In genomic region chr9:124371183-124371582, GRCh38 we compare ENCODE assay signal across 19 cellular contexts. TPM values are rescaled to one million over a fixed set of nuclear protein-coding genes. Genes with fewer than 3 reads are reported as not detected.
DNase-seq lines count a peak whose midpoint lies in the region; ATAC-seq and TF ChIP-seq lines count a peak whose summit lies in the region.
"Had no signal": no experiment of that assay in that cellular context is flagged by ENCODE, and none has a peak within 500 bp of the region (broad histone marks: within the 10 kb centered on the region; RNA-seq: fewer than 3 reads in every experiment).

No MANE protein-coding gene starts in this region.

- in situ Hi-C loops in IMR-90 (cut with MboI; ENCODE audit: low sequenced_read_pairs) = no loop called here

- intact Hi-C loops in IMR-90 (cut with micrococcal nuclease) = no loop called here

- TF ChIP-seq RAD21 in IMR-90 (IDR thresholded peaks at IDR 0.05; ENCODE audit: low read length) = no peak

- H4K8ac ChIP-seq in IMR-90 (ENCODE audit: low read depth in 2 of 2, low read length in 2 of 2) = no peak overlapping the region

- H3K27ac Mint-ChIP-seq in endothelial cell (ENCODE audit: unreplicated experiment) = peak overlapping the region; percentile 22
- H3K27ac Mint-ChIP-seq in activated T-cell treated with anti-CD3 and anti-CD28 coated beads, Interleukin-2, amount 50 U/mL, for 24 hours = no peak overlapping the region
- H3K27ac Mint-ChIP-seq: T-helper 17 cell had no signal

- no peak overlapping the region for H2BK20ac ChIP-seq in IMR-90 (ENCODE audit: low read depth, low read length)

- no peak overlapping the region for H2AK9ac ChIP-seq in IMR-90 (replicated peaks; ENCODE audit: low read depth, low read length, poor library complexity)

- H3K4me1 ChIP-seq in IMR-90 (ENCODE audit: control insufficient read depth, insufficient read depth, low read length) = peaks cover 14% of the 10 kb centered on the region
- H3K4me1 ChIP-seq: Peyer's patch had no signal

- peaks cover 28% of the 10 kb centered on the region for H3K4me1 Mint-ChIP-seq in endothelial cell (ENCODE audit: unreplicated experiment)
- peaks cover 70% of the 10 kb centered on the region for H3K4me1 Mint-ChIP-seq in activated T-cell treated with anti-CD3 and anti-CD28 coated beads, Interleukin-2, amount 50 U/mL, for 24 hours (ENCODE audit: low read depth)

- H3K4ac ChIP-seq in IMR-90 (ENCODE audit: low read depth, low read length) = no peak overlapping the region

- no peak for ATAC-seq in IMR-90 (ENCODE audit: low read depth)
- ATAC-seq: left colon, T-helper 17 cell had no signal

- peaks cover 21% of the 10 kb centered on the region for H3K9me1 ChIP-seq in IMR-90 (ENCODE audit: insufficient read depth, low read length)

- peaks cover 6% of the 10 kb centered on the region for H3K36me3 ChIP-seq in IMR-90 (ENCODE audit: control insufficient read depth, insufficient read depth, low read length)
- H3K36me3 ChIP-seq: adrenal gland had no signal

- no peak overlapping the region for H2AK5ac ChIP-seq in IMR-90 (ENCODE audit: low read depth, low read length)

- H2BK120ac ChIP-seq in IMR-90 (ENCODE audit: low read depth, low read length) = no peak overlapping the region

- H3K14ac ChIP-seq in IMR-90 (replicated peaks; ENCODE audit: low read depth, low read length) = no peak overlapping the region

- H4K20me1 ChIP-seq in IMR-90 (ENCODE audit: insufficient read depth, low read length) = peaks cover 64% of the 10 kb centered on the region

- no peaks in the 10 kb centered on the region for H3K9me3 ChIP-seq in IMR-90 (ENCODE audit: control insufficient read depth, insufficient read depth, low read length)
- H3K9me3 ChIP-seq: adrenal gland, Peyer's patch had no signal

- dilution Hi-C loops in IMR-90 (cut with HindIII; ENCODE audit: low sequenced_read_pairs, unreplicated experiment) = no loop called here

- H3K18ac ChIP-seq in IMR-90 (ENCODE audit: low read depth, low read length) = no peak overlapping the region

- POLR2A ChIA-PET in IMR-90 (lab: Charles Lee; ENCODE audit: unreplicated experiment) = no interaction called here

- H4K91ac ChIP-seq in IMR-90 (ENCODE audit: insufficient read depth, low read depth, low read length) = no peak overlapping the region

- no peak overlapping the region for H3K23ac ChIP-seq in IMR-90 (ENCODE audit: low read depth, low read length)

- no peak overlapping the region for H2BK5ac ChIP-seq in IMR-90 (ENCODE audit: low read depth, low read length, poor library complexity, severe bottlenecking)

- TF ChIP-seq POLR2A in IMR-90 (IDR thresholded peaks at IDR 0.05; ENCODE audit: low read depth, low read length) = no peak

- CTCF ChIA-PET in IMR-90 (lab: Yijun Ruan, JAX) = no interaction called here

- no TSS peak for BruUV-seq in IMR-90 (replicated peaks; lab: Mats Ljungman, UMichigan)

- TF ChIP-seq CTCF in IMR-90 (conservative IDR thresholded peaks at IDR 0.05; ENCODE audit: low read depth, low read length) = no peak
- TF ChIP-seq CTCF in endothelial cell (IDR thresholded peaks at IDR 0.05; ENCODE audit: unreplicated experiment) = no peak

- no peak overlapping the region for H3K9ac ChIP-seq in IMR-90 (ENCODE audit: low read depth, low read length)

- no peaks in the 10 kb centered on the region for H3K27me3 ChIP-seq in IMR-90 (ENCODE audit: control insufficient read depth, insufficient read depth, low read length)
- H3K27me3 ChIP-seq: adrenal gland, Peyer's patch had no signal

- H3K4me3 Mint-ChIP-seq in endothelial cell (ENCODE audit: unreplicated experiment) = no peak overlapping the region
- no peak overlapping the region for H3K4me3 Mint-ChIP-seq in activated T-cell treated with anti-CD3 and anti-CD28 coated beads, Interleukin-2, amount 50 U/mL, for 24 hours
- H3K4me3 Mint-ChIP-seq: CD4-positive, alpha-beta memory T cell; T-helper 17 cell had no signal

- H3K4me2 ChIP-seq in IMR-90 (ENCODE audit: low read depth, low read length) = no peak overlapping the region

- H2BK15ac ChIP-seq in IMR-90 (ENCODE audit: low read depth, low read length) = no peak overlapping the region

- H4K5ac ChIP-seq in IMR-90 (ENCODE audit: low read depth, low read length) = no peak overlapping the region

- no peaks in the 10 kb centered on the region for H3K27me3 Mint-ChIP-seq in endothelial cell (ENCODE audit: unreplicated experiment)
- H3K27me3 Mint-ChIP-seq in activated T-cell treated with anti-CD3 and anti-CD28 coated beads, Interleukin-2, amount 50 U/mL, for 24 hours = no peaks in the 10 kb centered on the region
- H3K27me3 Mint-ChIP-seq: CD4-positive, alpha-beta memory T cell; T-helper 17 cell had no signal

- no peak overlapping the region for H3K56ac ChIP-seq in IMR-90 (ENCODE audit: extremely low read depth, insufficient read depth, low read length)

- H3K9me3 Mint-ChIP-seq in endothelial cell (ENCODE audit: unreplicated experiment) = no peaks in the 10 kb centered on the region
- no peaks in the 10 kb centered on the region for H3K9me3 Mint-ChIP-seq in activated T-cell treated with anti-CD3 and anti-CD28 coated beads, Interleukin-2, amount 50 U/mL, for 24 hours
- H3K9me3 Mint-ChIP-seq: CD4-positive, alpha-beta memory T cell had no signal

- H2AFZ ChIP-seq in IMR-90 (replicated peaks; ENCODE audit: low read length, poor library complexity) = no peak overlapping the region

- H3K79me1 ChIP-seq in IMR-90 (ENCODE audit: low read depth in 1 of 2, low read length in 2 of 2) = peaks cover 43 to 84% of the 10 kb centered on the region in 2 experiments

- DNase-seq in IMR-90 = peak; percentile 53
- DNase-seq in RPMI7951 (ENCODE audit: low read depth) = peak; percentile 16
- DNase-seq in endothelial cell (ENCODE audit: low spot score) = no peak
- DNase-seq in skeletal muscle cell (ENCODE audit: low read depth) = peak; percentile 40
- no peak for DNase-seq in NCI-H345 (lab: John Stamatoyannopoulos, UW)
- no peak for DNase-seq in activated T-cell treated with anti-CD3 and anti-CD28 coated beads, Interleukin-2, amount 50 U/mL, for 24 hours
- DNase-seq in GM03348 (ENCODE audit: low spot score) = no peak
- DNase-seq: adrenal gland; CD4-positive, alpha-beta memory T cell; hypothalamus; KG1; left colon; NCI-H1694; NCI-H510A treated with DMSO at 0.1 percent for 48 hours; Peyer's patch; posterior cingulate gyrus; substantia nigra; T-helper 17 cell had no signal

- 80% methylated on average over 1 of the region's 4 CpGs; no CpG with 5 or more reads in 1 of the 2 experiments for WGBS in IMR-90 (ENCODE audit: extremely low coverage in 2 of 2, insufficient read length in 1 of 2), 2 experiments

- no peak overlapping the region for H3K27ac ChIP-seq in IMR-90 (ENCODE audit: insufficient read depth, low read length)
- H3K27ac ChIP-seq: adrenal gland, coronary artery, Peyer's patch had no signal

- H3K36me3 Mint-ChIP-seq in endothelial cell (ENCODE audit: low read depth, unreplicated experiment) = peaks cover 7% of the 10 kb centered on the region
- peaks cover 65% of the 10 kb centered on the region for H3K36me3 Mint-ChIP-seq in activated T-cell treated with anti-CD3 and anti-CD28 coated beads, Interleukin-2, amount 50 U/mL, for 24 hours (ENCODE audit: low read depth)

- H3K4me3 ChIP-seq in IMR-90 (ENCODE audit: insufficient read depth, low read depth, low read length) = no peak overlapping the region
- H3K4me3 ChIP-seq in skeletal muscle cell (ENCODE audit: low read depth, low read length) = no peak overlapping the region
- H3K4me3 ChIP-seq: adrenal gland, coronary artery, Peyer's patch had no signal

TF ChIP-seq in IMR-90, 13 proteins besides CTCF, POLR2A, EP300 and RAD21:
- peak; percentile 85 for TF ChIP-seq CEBPB (IDR thresholded peaks at IDR 0.05; ENCODE audit: low read depth, low read length)
- TF ChIP-seq RFX5 (IDR thresholded peaks at IDR 0.05; ENCODE audit: low read depth, low read length) = no peak
- TF ChIP-seq MXI1 (IDR thresholded peaks at IDR 0.05; ENCODE audit: borderline replicate concordance, low read depth, low read length) = no peak

RNA-seq across cellular contexts. Expression of gene PSMB7, which starts 44.1 kb away (rescaled TPM):
- total RNA-seq in IMR-90 (2012; rRNA removed) = 369 and 430 TPM in 2 replicates
- polyA plus RNA-seq in IMR-90 (2012; rRNA removed) = 318 and 340 TPM in 2 replicates
- polyA plus RNA-seq in IMR-90 (2012; cell fraction: cytosol; rRNA removed) = 154 and 232 TPM in 2 replicates
- polyA plus RNA-seq in IMR-90 (2012; cell fraction: nucleus; rRNA removed; ENCODE audit: low replicate concordance) = 50.0 and 129 TPM in 2 replicates
- total RNA-seq in RPMI7951 (2014; rRNA removed; shearing (Covaris generic)) = 259 and 268 TPM in 2 replicates
- total RNA-seq in endothelial cell (ENCODE audit: unreplicated experiment) = 180 TPM

Comparison
In these comparisons a context has a peak if more than half of its experiments do, and no peak if none do; other contexts are left out.
1. DNase-seq: peak in IMR-90 (single experiment), RPMI7951 (single experiment) and skeletal muscle cell (single experiment); none in endothelial cell (single experiment), NCI-H345 (single experiment), activated T-cell treated with anti-CD3 and anti-CD28 coated beads, Interleukin-2, amount 50 U/mL, for 24 hours (single experiment) and GM03348 (single experiment).